22 cellular contexts compared by ENCODE assay signal in genomic region chr5:90184764-90185163, GRCh38.
DNase-seq lines count a peak whose midpoint lies in the region; ATAC-seq and TF ChIP-seq lines count a peak whose summit lies in the region.
"Had no signal": no experiment of that assay in that cellular context is flagged by ENCODE, and none has a peak within 500 bp of the region (broad histone marks: within the 10 kb centered on the region; RNA-seq: fewer than 3 reads in every experiment).

No MANE protein-coding gene starts in this region.

- no peaks in the 10 kb centered on the region for H3K36me3 ChIP-seq in HEK293 (ENCODE audit: control insufficient read depth in 2 of 2, insufficient read depth in 1 of 2, low read length in 2 of 2)
- H3K36me3 ChIP-seq: left ventricle myocardium inferior, upper lobe of left lung had no signal

- intact Hi-C loops in MCF 10A (cut with micrococcal nuclease), result loop anchor here (2.0 to 10.0 kb wide), 2 partner anchors 450 to 1456 kb away; no protein-coding TSS in a partner anchor

- H3K36me3 Mint-ChIP-seq in WTC11, result peaks cover 3% of the 10 kb centered on the region; the same call in 1 of the 2 replicates
- H3K36me3 Mint-ChIP-seq in nephron (ENCODE audit: low read depth), result no peaks in the 10 kb centered on the region
- H3K36me3 Mint-ChIP-seq in MCF 10A (ENCODE audit: insufficient read depth, unreplicated experiment), result no peaks in the 10 kb centered on the region
- no peaks in the 10 kb centered on the region for H3K36me3 Mint-ChIP-seq in type B pancreatic cell

- CTCF ChIA-PET in HEK293 (lab: Yijun Ruan, JAX), result interaction anchor here (0.6 to 0.9 kb wide), 3 partner anchors 19 to 89 kb away, joined by 4 to 6 read pairs (median 4); no protein-coding TSS in a partner anchor
- CTCF ChIA-PET in WTC11 (lab: Charles Lee), result no interaction called here
- CTCF ChIA-PET in MCF 10A (lab: Yijun Ruan, JAX), result interaction anchor here (0.6 to 4.0 kb wide), 3 partner anchors 455 to 1455 kb away, joined by 3 to 20 read pairs (median 4); no protein-coding TSS in a partner anchor

- H3K27me3 Mint-ChIP-seq in WTC11 (ENCODE audit: low read depth) (no peaks in the 10 kb centered on the region), nephron (ENCODE audit: low read depth) (no peaks in the 10 kb centered on the region), MCF 10A (ENCODE audit: insufficient read depth, unreplicated experiment) (no peaks in the 10 kb centered on the region), type B pancreatic cell (no peaks in the 10 kb centered on the region)

- H3K4me3 Mint-ChIP-seq in WTC11 (no peak overlapping the region), nephron (no peak overlapping the region), MCF 10A (ENCODE audit: unreplicated experiment) (no peak overlapping the region), type B pancreatic cell (no peak overlapping the region)
- H3K4me3 Mint-ChIP-seq: naive thymus-derived CD8-positive, alpha-beta T cell had no signal

- H3K27ac ChIP-seq in HEK293 (ENCODE audit: extremely low read depth, low read depth, low read length), result no peak overlapping the region
- H3K27ac ChIP-seq: left ventricle myocardium inferior, RWPE1, SK-N-MC, upper lobe of left lung had no signal

- H3K4me3 ChIP-seq in HEK293 (ENCODE audit: low read depth, low read length), result no peak overlapping the region
- H3K4me3 ChIP-seq: left ventricle myocardium inferior, SK-N-MC, upper lobe of left lung had no signal

- 0 out of 2 replicates have a peak, but pooled peaks cover 7% of the 10 kb centered on the region for H3K4me1 ChIP-seq in HEK293 (ENCODE audit: control insufficient read depth, insufficient read depth, low read length)
- H3K4me1 ChIP-seq: Caco-2, left ventricle myocardium inferior had no signal

- H3K4me1 Mint-ChIP-seq in WTC11, result no peaks in the 10 kb centered on the region
- H3K4me1 Mint-ChIP-seq in nephron, result peaks cover 11% of the 10 kb centered on the region
- H3K4me1 Mint-ChIP-seq in MCF 10A (ENCODE audit: insufficient read depth, unreplicated experiment), result peaks cover 6% of the 10 kb centered on the region
- peaks cover 9% of the 10 kb centered on the region for H3K4me1 Mint-ChIP-seq in type B pancreatic cell (ENCODE audit: unreplicated experiment)
- H3K4me1 Mint-ChIP-seq: naive thymus-derived CD8-positive, alpha-beta T cell had no signal

- TF ChIP-seq CTCF in HEK293 (tag by site-specific recombination; IDR thresholded peaks at IDR 0.05) (no peak), WTC11 (IDR thresholded peaks at IDR 0.05) (no peak), nephron (IDR thresholded peaks at IDR 0.05; ENCODE audit: unreplicated experiment in 3 of 3) (no peak), MCF 10A (IDR thresholded peaks at IDR 0.05; ENCODE audit: unreplicated experiment) (no peak), type B pancreatic cell (conservative IDR thresholded peaks at IDR 0.05) (no peak)

- DNase-seq in DMS53 (lab: John Stamatoyannopoulos, UW) (peak; percentile 85), WTC11 (ENCODE audit: low spot score) (no peak), MCF 10A (ENCODE audit: unreplicated experiment) (no peak), type B pancreatic cell (ENCODE audit: extremely low spot score, unreplicated experiment) (no peak)
- DNase-seq in activated CD4-positive, alpha-beta T cell treated with anti-CD3 and anti-CD28 coated beads for 48 hours, result no peak
- DNase-seq: activated CD4-positive, alpha-beta T cell treated with anti-CD3 and anti-CD28 coated beads, Interleukin-2, amount 50 U/mL, for 4 hours; activated naive CD4-positive, alpha-beta T cell treated with Interleukin-2 at 50 U/mL for 16 hours; C1 segment of cervical spinal cord; cerebellar nuclear complex; DND-41; left ventricle myocardium inferior; naive thymus-derived CD8-positive, alpha-beta T cell; NCI-H2081 treated with DMSO at 0.1 percent for 48 hours; NCI-H524 treated with DMSO at 0.1 percent for 48 hours; retina; stimulated activated CD4-positive, alpha-beta T cell treated with anti-CD3 and anti-CD28 coated beads, Interleukin-2, amount 100 ng/mL, for 24 hours; upper lobe of left lung had no signal

- no TSS peak for BruUV-seq in MCF 10A (replicated peaks; lab: Mats Ljungman, UMichigan)

- POLR2A ChIA-PET in HEK293 (lab: Yijun Ruan, JAX) (no interaction called here), WTC11 (lab: Charles Lee) (no interaction called here), MCF 10A (lab: Yijun Ruan, JAX) (interaction anchor here (0.7 kb wide), 1 partner anchor 1031 kb away, joined by 3 read pairs; no protein-coding TSS in a partner anchor)

- no peak for ATAC-seq in WTC11
- ATAC-seq: naive thymus-derived CD8-positive, alpha-beta T cell had no signal

- 0 out of 2 replicates have a peak, but pooled peaks cover 1% of the 10 kb centered on the region for H3K9me3 Mint-ChIP-seq in WTC11
- no peaks in the 10 kb centered on the region for H3K9me3 Mint-ChIP-seq in nephron
- H3K9me3 Mint-ChIP-seq in MCF 10A (ENCODE audit: unreplicated experiment), result no peaks in the 10 kb centered on the region
- no peaks in the 10 kb centered on the region for H3K9me3 Mint-ChIP-seq in type B pancreatic cell

- H3K27ac Mint-ChIP-seq in WTC11 (peak overlapping the region; percentile 27; the same call in 1 of the 2 replicates), nephron (peak overlapping the region in 2 of 3 experiments; percentile 28 to 49), MCF 10A (ENCODE audit: low read depth, unreplicated experiment) (no peak overlapping the region), type B pancreatic cell (no peak overlapping the region)
- H3K27ac Mint-ChIP-seq: naive thymus-derived CD8-positive, alpha-beta T cell had no signal

- H3K9me3 ChIP-seq in HEK293 (ENCODE audit: control insufficient read depth, insufficient read depth, low read depth, low read length), result no peaks in the 10 kb centered on the region
- H3K9me3 ChIP-seq: Caco-2, upper lobe of left lung had no signal

TF ChIP-seq in HEK293, 187 proteins besides CTCF, POLR2A, EP300 and RAD21:
- TF ChIP-seq PRDM6 (tag by site-specific recombination; IDR thresholded peaks at IDR 0.05) (0 out of 2 replicates have a peak, but pooled peaks have one; percentile 25), KLF16 (tag by site-specific recombination; IDR thresholded peaks at IDR 0.05) (no peak)

TF ChIP-seq in WTC11, 78 proteins besides CTCF, POLR2A, EP300 and RAD21 (continues in another document):
- TF ChIP-seq PRDM15 (CRISPR knock-in tag; IDR thresholded peaks at IDR 0.05) (no peak), OVOL2 (CRISPR knock-in tag; IDR thresholded peaks at IDR 0.05; ENCODE audit: borderline replicate concordance) (no peak), TCF7 (CRISPR knock-in tag; IDR thresholded peaks at IDR 0.05; ENCODE audit: low read depth) (no peak), RORB (CRISPR knock-in tag; IDR thresholded peaks at IDR 0.05) (no peak), ZNF263 (CRISPR knock-in tag; IDR thresholded peaks at IDR 0.05; ENCODE audit: low read depth) (no peak), ZNF232 (CRISPR knock-in tag; IDR thresholded peaks at IDR 0.05) (no peak), EMX1 (CRISPR knock-in tag; IDR thresholded peaks at IDR 0.05) (no peak), ZNF396 (CRISPR knock-in tag; IDR thresholded peaks at IDR 0.05; ENCODE audit: borderline replicate concordance) (no peak), ATF2 (CRISPR knock-in tag; IDR thresholded peaks at IDR 0.05; ENCODE audit: borderline replicate concordance, low read depth) (no peak), JAZF1 (CRISPR knock-in tag; IDR thresholded peaks at IDR 0.05) (no peak), IRF2 (CRISPR knock-in tag; IDR thresholded peaks at IDR 0.05; ENCODE audit: borderline replicate concordance, low read depth) (no peak), CBFB (CRISPR knock-in tag; IDR thresholded peaks at IDR 0.05; ENCODE audit: low read depth) (no peak)

Comparison
In these comparisons a context has a peak if more than half of its experiments do, and no peak if none do; other contexts are left out.
1. H3K27ac Mint-ChIP-seq: peak in WTC11 (single experiment) and nephron (2 of 3); none in MCF 10A (single experiment) and type B pancreatic cell (single experiment).